ENCODE assay signal across 13 cellular contexts in the genomic region with DNA sequence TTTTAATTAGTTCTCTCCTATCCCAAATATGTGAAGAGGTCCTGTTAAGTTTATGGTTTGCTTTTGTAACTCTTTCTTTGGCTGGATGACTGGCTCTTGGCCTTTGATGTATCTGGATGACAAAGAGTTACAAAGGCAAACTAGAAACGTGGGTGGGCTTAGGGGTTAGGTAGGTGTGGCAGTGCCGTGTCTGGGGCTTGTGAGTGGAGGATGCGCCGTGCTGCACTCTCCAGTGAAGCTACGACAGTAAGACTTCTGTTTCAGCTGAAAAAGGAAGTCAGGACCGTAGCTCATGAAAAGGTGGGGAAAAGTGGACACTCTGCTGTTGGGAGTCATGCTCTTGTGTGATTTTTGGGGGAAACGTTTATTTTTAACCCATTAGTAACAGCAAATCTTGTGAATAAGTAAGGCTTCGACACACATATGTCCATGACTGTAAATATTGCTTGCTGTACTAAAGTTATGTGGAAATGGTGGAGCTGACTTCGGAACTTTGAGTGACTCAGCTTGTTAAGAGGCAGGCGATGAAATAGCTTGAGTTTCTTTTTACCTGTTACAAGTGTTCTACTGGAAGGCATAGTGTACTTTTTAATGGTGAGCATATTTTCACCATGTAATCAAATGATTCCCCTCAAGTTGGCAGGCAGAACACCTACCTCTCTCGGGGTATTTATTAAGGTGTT. TPM values are rescaled to one million over a fixed set of nuclear protein-coding genes. Genes with fewer than 3 reads are reported as not detected.
A peak's percentile ranks its signal among the peaks of the same experiment; 100 is the strongest.
DNase-seq lines count a peak whose midpoint lies in the region; ATAC-seq and TF ChIP-seq lines count a peak whose summit lies in the region.
"Had no signal": no experiment of that assay in that cellular context is flagged by ENCODE, and none has a peak within 500 bp of the region (broad histone marks: within the 10 kb centered on the region; RNA-seq: fewer than 3 reads in every experiment).

No MANE protein-coding gene starts in this region.

- H3K36me3 ChIP-seq in HAP-1 (replicated peaks), result no peaks in the 10 kb centered on the region
- H3K36me3 ChIP-seq: suprapubic skin had no signal

- H3K36me3 Mint-ChIP-seq in CD14-positive monocyte, result peaks cover 11 to 50% of the 10 kb centered on the region in 2 donors
- peaks cover 5% of the 10 kb centered on the region for H3K36me3 Mint-ChIP-seq in activated T-helper 1 cell treated with anti-CD3 and anti-CD28 coated beads, Interleukin-12 subunit alpha, Interleukin-12 subunit beta, Interleukin-2, Interleukin-4 antibody, amounts not matched to agents 30 ng/mL and 10 ng/mL and 1 ng/mL, durations not matched to agents 14 hours and 24 hours and 36 hours (ENCODE audit: low read depth)
- no peaks in the 10 kb centered on the region for H3K36me3 Mint-ChIP-seq in naive B cell
- H3K36me3 Mint-ChIP-seq in endothelial cell (ENCODE audit: low read depth, unreplicated experiment), result peaks cover 14% of the 10 kb centered on the region

- H3K4me1 Mint-ChIP-seq in CD14-positive monocyte (peaks cover 84% of the 10 kb centered on the region), naive B cell (peaks cover 55 to 89% (median 66%) of the 10 kb centered on the region in 3 donors), endothelial cell (ENCODE audit: unreplicated experiment) (no peaks in the 10 kb centered on the region)
- H3K4me1 Mint-ChIP-seq in activated T-helper 1 cell treated with anti-CD3 and anti-CD28 coated beads, Interleukin-12 subunit alpha, Interleukin-12 subunit beta, Interleukin-2, Interleukin-4 antibody, amounts not matched to agents 30 ng/mL and 10 ng/mL and 1 ng/mL, durations not matched to agents 14 hours and 24 hours and 36 hours (ENCODE audit: low read depth), result peaks cover 58% of the 10 kb centered on the region

- H3K27ac Mint-ChIP-seq in CD14-positive monocyte (peak overlapping the region; percentile 78 to 97 (median 94)), naive B cell (peak overlapping the region; percentile 67 to 96 (median 92)), endothelial cell (ENCODE audit: unreplicated experiment) (no peak overlapping the region)
- H3K27ac Mint-ChIP-seq in activated T-helper 1 cell treated with anti-CD3 and anti-CD28 coated beads, Interleukin-12 subunit alpha, Interleukin-12 subunit beta, Interleukin-2, Interleukin-4 antibody, amounts not matched to agents 30 ng/mL and 10 ng/mL and 1 ng/mL, durations not matched to agents 14 hours and 24 hours and 36 hours, result peak overlapping the region; percentile 45

- DNase-seq in CD14-positive monocyte (ENCODE audit: low spot score) (no peak), naive B cell (peak; percentile 54), endothelial cell (ENCODE audit: low spot score) (no peak), HAP-1 (ENCODE audit: low spot score in 2 of 2) (no peak)
- DNase-seq in activated T-helper 1 cell treated with anti-CD3 and anti-CD28 coated beads, Interleukin-12 subunit alpha, Interleukin-12 subunit beta, Interleukin-2, Interleukin-4 antibody, amounts not matched to agents 30 ng/mL and 10 ng/mL and 1 ng/mL, durations not matched to agents 14 hours and 24 hours and 36 hours (ENCODE audit: low spot score), result no peak
- DNase-seq: caudate nucleus, COR-L47, hypothalamus, NCI-H2171 treated with DMSO at 0.1 percent for 48 hours, PC-3 had no signal

- peak; percentile 59 for ATAC-seq in naive B cell (ENCODE audit: low read depth in 2 of 2)
- no peak for ATAC-seq in GM21737 (IDR thresholded peaks at IDR 0.05; ENCODE audit: unreplicated experiment)
- ATAC-seq: PC-3 had no signal

- peak overlapping the region; percentile 4; the same call in 1 of the 2 replicates for H3K4me3 ChIP-seq in GM08714 (ENCODE audit: low read length)
- no peak overlapping the region for H3K4me3 ChIP-seq in HAP-1
- H3K4me3 ChIP-seq: suprapubic skin had no signal

- H3K4me1 ChIP-seq in HAP-1, result no peaks in the 10 kb centered on the region

- peaks cover 1 to 8% (median 2%) of the 10 kb centered on the region in 3 donors for H3K27me3 Mint-ChIP-seq in CD14-positive monocyte (ENCODE audit: low read depth in 3 of 3)
- H3K27me3 Mint-ChIP-seq in activated T-helper 1 cell treated with anti-CD3 and anti-CD28 coated beads, Interleukin-12 subunit alpha, Interleukin-12 subunit beta, Interleukin-2, Interleukin-4 antibody, amounts not matched to agents 30 ng/mL and 10 ng/mL and 1 ng/mL, durations not matched to agents 14 hours and 24 hours and 36 hours (ENCODE audit: insufficient read depth), result no peaks in the 10 kb centered on the region
- H3K27me3 Mint-ChIP-seq in naive B cell, result no peaks in the 10 kb centered on the region
- peaks cover 4% of the 10 kb centered on the region for H3K27me3 Mint-ChIP-seq in endothelial cell (ENCODE audit: unreplicated experiment)

- peaks cover 9% of the 10 kb centered on the region for H3K9me3 ChIP-seq in HAP-1
- H3K9me3 ChIP-seq: suprapubic skin had no signal

- TF ChIP-seq CTCF in CD14-positive monocyte (IDR thresholded peaks at IDR 0.05), result no peak
- TF ChIP-seq CTCF in endothelial cell (IDR thresholded peaks at IDR 0.05; ENCODE audit: unreplicated experiment), result no peak

- peaks cover 0 to 10% (median 0%) of the 10 kb centered on the region in 7 donors for H3K9me3 Mint-ChIP-seq in CD14-positive monocyte
- H3K9me3 Mint-ChIP-seq in activated T-helper 1 cell treated with anti-CD3 and anti-CD28 coated beads, Interleukin-12 subunit alpha, Interleukin-12 subunit beta, Interleukin-2, Interleukin-4 antibody, amounts not matched to agents 30 ng/mL and 10 ng/mL and 1 ng/mL, durations not matched to agents 14 hours and 24 hours and 36 hours, result no peaks in the 10 kb centered on the region
- peaks cover 0 to 2% (median 0%) of the 10 kb centered on the region in 7 donors for H3K9me3 Mint-ChIP-seq in naive B cell
- H3K9me3 Mint-ChIP-seq in endothelial cell (ENCODE audit: unreplicated experiment), result peaks cover 24% of the 10 kb centered on the region

- H3K27me3 ChIP-seq in HAP-1 (ENCODE audit: low read depth), result no peaks in the 10 kb centered on the region
- H3K27me3 ChIP-seq: suprapubic skin had no signal

- in situ Hi-C loops in HAP-1 (cut with MboI; ENCODE audit: low sequenced_read_pairs), result no loop called here

- intact Hi-C loops in CD14-positive monocyte (cut with micrococcal nuclease), result loop anchor here in 1 of 2 donors (5.0 kb wide), 2 partner anchors 41 to 116 kb away; no protein-coding TSS in a partner anchor
- intact Hi-C loops in activated T-helper 1 cell treated with anti-CD3 and anti-CD28 coated beads, Interleukin-12 subunit alpha, Interleukin-12 subunit beta, Interleukin-2, Interleukin-4 antibody, amounts not matched to agents 30 ng/mL and 10 ng/mL and 1 ng/mL, durations not matched to agents 14 hours and 24 hours and 36 hours (cut with micrococcal nuclease), result loop anchor here (2.0 to 5.0 kb wide), 3 partner anchors 17 to 354 kb away; partner anchors contain the start of genes EXOC2 and IRF4

- H3K4me3 Mint-ChIP-seq in CD14-positive monocyte (peak overlapping the region; percentile 61 to 62), naive B cell (peak overlapping the region; percentile 68 to 91 (median 84)), endothelial cell (ENCODE audit: unreplicated experiment) (no peak overlapping the region)
- H3K4me3 Mint-ChIP-seq in activated T-helper 1 cell treated with anti-CD3 and anti-CD28 coated beads, Interleukin-12 subunit alpha, Interleukin-12 subunit beta, Interleukin-2, Interleukin-4 antibody, amounts not matched to agents 30 ng/mL and 10 ng/mL and 1 ng/mL, durations not matched to agents 14 hours and 24 hours and 36 hours, result peak overlapping the region; percentile 57

RNA-seq across cellular contexts. Expression of gene DUSP22, which starts 45.6 kb away (rescaled TPM):
- 100 to 1,000 TPM; 107 to 117 TPM for polyA plus RNA-seq in CD14-positive monocyte
- 22.0 and 22.1 TPM in 2 replicates for total RNA-seq in activated T-helper 1 cell treated with anti-CD3 and anti-CD28 coated beads, Interleukin-12 subunit alpha, Interleukin-12 subunit beta, Interleukin-2, Interleukin-4 antibody, amounts not matched to agents 30 ng/mL and 10 ng/mL and 1 ng/mL, durations not matched to agents 14 hours and 24 hours and 36 hours
- polyA plus RNA-seq in naive B cell (ENCODE audit: low read depth in 6 of 6), result 100 to 1,000 TPM in 5 of 6 donors, 10 to 100 TPM in 1; 89.6 to 177 (median 134) TPM
- 57.3 TPM for total RNA-seq in endothelial cell (ENCODE audit: unreplicated experiment)

RNA-seq across cellular contexts. Expression of gene IRF4, which starts 53.6 kb away (rescaled TPM):
- 1 to 10 TPM; 3.0 to 6.4 TPM for polyA plus RNA-seq in CD14-positive monocyte
- 911 and 929 TPM in 2 replicates for total RNA-seq in activated T-helper 1 cell treated with anti-CD3 and anti-CD28 coated beads, Interleukin-12 subunit alpha, Interleukin-12 subunit beta, Interleukin-2, Interleukin-4 antibody, amounts not matched to agents 30 ng/mL and 10 ng/mL and 1 ng/mL, durations not matched to agents 14 hours and 24 hours and 36 hours
- 10 to 100 TPM; 20.8 to 45.7 (median 34.9) TPM for polyA plus RNA-seq in naive B cell (ENCODE audit: low read depth in 6 of 6)
- not detected for total RNA-seq in endothelial cell (ENCODE audit: unreplicated experiment)

Comparison
In these comparisons a context has a peak if more than half of its experiments do, and no peak if none do; other contexts are left out.
1. RNA of gene IRF4, which starts 53.6 kb away (total RNA-seq): 911 to 929 TPM in activated T-helper 1 cell treated with anti-CD3 and anti-CD28 coated beads, Interleukin-12 subunit alpha, Interleukin-12 subunit beta, Interleukin-2, Interleukin-4 antibody, amounts not matched to agents 30 ng/mL and 10 ng/mL and 1 ng/mL, durations not matched to agents 14 hours and 24 hours and 36 hours; not detected in endothelial cell (single experiment); every median in the first group is over 100 times any median in the second.